In the genomic region with DNA sequence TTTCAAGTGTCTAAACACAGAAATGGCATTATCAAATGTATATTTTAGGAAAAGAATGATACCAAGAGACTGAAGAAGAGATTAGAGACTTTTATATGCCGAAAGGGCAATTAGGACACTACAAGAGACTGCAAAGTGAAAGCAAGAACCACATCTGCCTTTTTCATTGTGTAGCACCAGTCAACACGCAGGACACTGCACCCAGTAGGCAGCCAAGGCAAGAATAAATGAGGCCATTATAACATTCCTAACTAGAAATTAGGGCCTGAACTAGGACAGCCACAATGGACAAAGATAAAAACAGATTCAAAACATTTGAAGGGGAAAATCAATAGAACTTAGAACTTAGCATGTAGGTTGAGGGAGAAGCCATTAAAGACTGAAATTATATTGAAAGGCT, we compare ENCODE assay signal across 23 cellular contexts.
"Had no signal": no experiment of that assay in that cellular context is flagged by ENCODE, and none has a peak within 500 bp of the region (broad histone marks: within the 10 kb centered on the region; RNA-seq: fewer than 3 reads in every experiment).

No MANE protein-coding gene starts in this region.

- H3K9me3 ChIP-seq: gastrocnemius medialis, heart right ventricle, stomach had no signal

- H3K9me3 Mint-ChIP-seq: activated CD8-positive, alpha-beta T cell treated with anti-CD3 and anti-CD28 coated beads for 36 hours; activated T-helper 17 cell treated with anti-CD3 and anti-CD28 coated beads, Interleukin-2, amount 50 U/mL, for 72 hours; brain; central memory CD8-positive, alpha-beta T cell; mesothelial cell of epicardium; neural crest cell had no signal

- H3K4me3 ChIP-seq: gastrocnemius medialis, heart right ventricle, lung, SK-N-MC, smooth muscle cell, stomach had no signal

- H3K27me3 ChIP-seq: gastrocnemius medialis, heart right ventricle, stomach had no signal

- H3K4me1 Mint-ChIP-seq: activated T-helper 17 cell treated with anti-CD3 and anti-CD28 coated beads, Interleukin-2, amount 50 U/mL, for 72 hours; central memory CD8-positive, alpha-beta T cell; neural crest cell had no signal

- ATAC-seq: activated CD8-positive, alpha-beta T cell treated with anti-CD3 and anti-CD28 coated beads for 36 hours; activated T-helper 17 cell treated with anti-CD3 and anti-CD28 coated beads, Interleukin-2, amount 50 U/mL, for 72 hours; esophagus mucosa; gastrocnemius medialis; heart right ventricle; left colon; sciatic nerve had no signal

- H3K27ac ChIP-seq: gastrocnemius medialis, SK-N-MC, stomach had no signal

- DNase-seq: activated CD4-positive, alpha-beta T cell treated with anti-CD3 and anti-CD28 coated beads for 48 hours; activated CD4-positive, CD25-positive, alpha-beta regulatory T cell; activated CD8-positive, alpha-beta T cell treated with anti-CD3 and anti-CD28 coated beads for 36 hours; activated naive CD4-positive, alpha-beta T cell; activated T-cell treated with anti-CD3 and anti-CD28 coated beads, Interleukin-2, amount 50 U/mL, for 1 hour; cortex of kidney; effector CD4-positive, alpha-beta T cell; gastrocnemius medialis; heart right ventricle; left colon; stimulated activated CD4-positive, alpha-beta T cell treated with anti-CD3 and anti-CD28 coated beads, Interleukin-4, amount 100 ng/mL, for 1 hour; stomach had no signal

- H3K4me1 ChIP-seq: stomach had no signal

- H3K27ac Mint-ChIP-seq: activated CD8-positive, alpha-beta T cell treated with anti-CD3 and anti-CD28 coated beads for 36 hours; activated T-helper 17 cell treated with anti-CD3 and anti-CD28 coated beads, Interleukin-2, amount 50 U/mL, for 72 hours; mesothelial cell of epicardium; progenitor cell of endocrine pancreas had no signal

- H3K4me3 Mint-ChIP-seq: activated CD8-positive, alpha-beta T cell treated with anti-CD3 and anti-CD28 coated beads for 36 hours; activated T-helper 17 cell treated with anti-CD3 and anti-CD28 coated beads, Interleukin-2, amount 50 U/mL, for 72 hours; brain; central memory CD8-positive, alpha-beta T cell; mesothelial cell of epicardium; neural crest cell had no signal

- H3K27me3 Mint-ChIP-seq: activated CD8-positive, alpha-beta T cell treated with anti-CD3 and anti-CD28 coated beads for 36 hours; activated T-helper 17 cell treated with anti-CD3 and anti-CD28 coated beads, Interleukin-2, amount 50 U/mL, for 72 hours; brain; central memory CD8-positive, alpha-beta T cell; progenitor cell of endocrine pancreas had no signal
